ENCODE assay signal across 8 cellular contexts in the genomic region with DNA sequence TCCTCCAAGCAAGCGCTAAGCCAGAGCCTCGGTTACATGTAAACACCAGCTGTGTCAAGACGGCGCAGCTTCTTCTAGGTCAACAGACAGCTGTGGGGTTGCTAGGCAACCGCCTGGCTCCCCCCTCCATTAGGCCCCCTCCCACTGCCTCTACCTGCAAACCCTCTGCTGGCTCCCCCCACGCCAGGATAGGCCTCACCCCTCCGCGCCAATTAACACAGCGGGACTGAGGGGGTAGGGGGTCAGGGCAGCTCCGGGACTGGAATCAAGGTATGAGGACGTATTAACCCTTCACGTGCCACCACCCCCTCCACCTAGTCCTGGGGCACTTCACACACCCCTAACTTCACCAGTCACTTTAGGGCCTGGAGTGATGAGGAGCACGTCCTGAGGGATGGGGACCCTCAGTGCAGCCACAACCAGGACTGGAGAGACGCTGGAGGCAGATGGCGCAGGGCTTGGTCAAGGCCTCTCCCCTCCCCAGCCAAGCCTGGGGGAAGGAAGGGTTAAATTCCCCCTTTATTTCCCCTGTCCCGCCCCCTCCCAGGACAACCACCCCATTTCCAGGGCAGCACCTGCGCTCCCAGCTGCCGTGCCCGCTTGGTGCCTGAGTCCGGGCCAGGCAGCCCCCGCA. TPM values are rescaled to one million over a fixed set of nuclear protein-coding genes. Genes with fewer than 3 reads are reported as not detected.
DNase-seq lines count a peak whose midpoint lies in the region; TF ChIP-seq lines count a peak whose summit lies in the region.

No MANE protein-coding gene starts in this region.

- no peaks in the 10 kb centered on the region for H3K27me3 ChIP-seq in breast epithelium

- H3K27me3 Mint-ChIP-seq in MCF 10A (ENCODE audit: insufficient read depth, unreplicated experiment) (no peaks in the 10 kb centered on the region), HFFc6 (ENCODE audit: insufficient read depth) (peaks cover 27% of the 10 kb centered on the region)
- H3K27me3 Mint-ChIP-seq in activated naive CD8-positive, alpha-beta T cell treated with anti-CD3 and anti-CD28 coated beads for 36 hours: no peaks in the 10 kb centered on the region

- peak overlapping the region; percentile 94 to 97 for H3K27ac ChIP-seq in breast epithelium
- H3K27ac ChIP-seq in skin epidermis: peak overlapping the region; percentile 49 to 95 (median 87)

- H3K27ac Mint-ChIP-seq in MCF 10A (ENCODE audit: low read depth, unreplicated experiment) (no peak overlapping the region), HFFc6 (no peak overlapping the region)
- H3K27ac Mint-ChIP-seq in activated naive CD8-positive, alpha-beta T cell treated with anti-CD3 and anti-CD28 coated beads for 36 hours: peak overlapping the region; percentile 79

- POLR2A ChIA-PET in MCF 10A (lab: Yijun Ruan, JAX): interaction anchor here (0.6 to 7.2 kb wide), 6 partner anchors 13 to 295 kb away, joined by 3 to 78 read pairs (median 3); a partner anchor contains a TSS

- H3K36me3 Mint-ChIP-seq in MCF 10A (ENCODE audit: insufficient read depth, unreplicated experiment) (peaks cover 25% of the 10 kb centered on the region), HFFc6 (ENCODE audit: low read depth) (peaks cover 4% of the 10 kb centered on the region; the same call in 1 of the 2 replicates)
- peaks cover 12% of the 10 kb centered on the region for H3K36me3 Mint-ChIP-seq in activated naive CD8-positive, alpha-beta T cell treated with anti-CD3 and anti-CD28 coated beads for 36 hours

- DNase-seq in breast epithelium (ENCODE audit: low spot score in 2 of 2) (peak; percentile 79 to 84), MCF 10A (ENCODE audit: unreplicated experiment) (no peak), NCI-H526 treated with DMSO at 0.1 percent for 48 hours (lab: John Stamatoyannopoulos, UW) (peak; percentile 78), cerebellar nuclear complex (lab: John Stamatoyannopoulos, UW) (no peak), HFFc6 (no peak)
- DNase-seq in activated naive CD8-positive, alpha-beta T cell treated with anti-CD3 and anti-CD28 coated beads for 36 hours: peak; percentile 49

- no peak for TF ChIP-seq POLR2A in breast epithelium (IDR thresholded peaks at IDR 0.05)

- H3K9me3 Mint-ChIP-seq in MCF 10A (ENCODE audit: unreplicated experiment) (no peaks in the 10 kb centered on the region), HFFc6 (no peaks in the 10 kb centered on the region)
- no peaks in the 10 kb centered on the region for H3K9me3 Mint-ChIP-seq in activated naive CD8-positive, alpha-beta T cell treated with anti-CD3 and anti-CD28 coated beads for 36 hours

- CTCF ChIA-PET in MCF 10A (lab: Yijun Ruan, JAX): interaction anchor here (1.2 to 1.7 kb wide), 2 partner anchors 29 to 80 kb away, joined by 3 to 6 read pairs; no protein-coding TSS in a partner anchor

- intact Hi-C loops in breast epithelium (cut with DNase I; ENCODE audit: low total_unique reads): no loop called here
- intact Hi-C loops in MCF 10A (cut with micrococcal nuclease): no loop called here

- peaks cover 21 to 33% of the 10 kb centered on the region in 2 donors for H3K4me1 ChIP-seq in breast epithelium

- BruUV-seq in MCF 10A (replicated peaks; lab: Mats Ljungman, UMichigan): no TSS peak

- peaks cover 69% of the 10 kb centered on the region for H3K4me1 Mint-ChIP-seq in MCF 10A (ENCODE audit: insufficient read depth, unreplicated experiment)
- peaks cover 45% of the 10 kb centered on the region for H3K4me1 Mint-ChIP-seq in activated naive CD8-positive, alpha-beta T cell treated with anti-CD3 and anti-CD28 coated beads for 36 hours
- H3K4me1 Mint-ChIP-seq in HFFc6 (ENCODE audit: low read depth): peaks cover 53% of the 10 kb centered on the region

- TF ChIP-seq CTCF in breast epithelium (IDR thresholded peaks at IDR 0.05): no peak
- no peak for TF ChIP-seq CTCF in MCF 10A (IDR thresholded peaks at IDR 0.05; ENCODE audit: unreplicated experiment)
- TF ChIP-seq CTCF in HFFc6 (IDR thresholded peaks at IDR 0.05): no peak

- H3K4me3 Mint-ChIP-seq in MCF 10A (ENCODE audit: unreplicated experiment) (no peak overlapping the region), HFFc6 (no peak overlapping the region; the same call in 1 of the 2 replicates)
- peak overlapping the region; percentile 75 for H3K4me3 Mint-ChIP-seq in activated naive CD8-positive, alpha-beta T cell treated with anti-CD3 and anti-CD28 coated beads for 36 hours

- H3K9me3 ChIP-seq in breast epithelium: no peaks in the 10 kb centered on the region

- no peaks in the 10 kb centered on the region for H3K36me3 ChIP-seq in breast epithelium

- H3K4me3 ChIP-seq in breast epithelium (peak overlapping the region; percentile 39 to 70 (median 56)), iPS-11a (ENCODE audit: low read depth, low read length) (peak overlapping the region; percentile 27), skin epidermis (peak overlapping the region; percentile 14 to 48 (median 27))

RNA-seq across cellular contexts. Expression of a gene that starts 37.4 kb away (rescaled TPM):
- 10 to 100 TPM; 41.6 to 93.5 (median 43.2) TPM for total RNA-seq in breast epithelium
- total RNA-seq in MCF 10A (2022): 131 and 154 TPM in 2 replicates
- total RNA-seq in activated naive CD8-positive, alpha-beta T cell treated with anti-CD3 and anti-CD28 coated beads for 36 hours: 100 to 1,000 TPM; 103 TPM
- 10 to 100 TPM; 84.4 to 99.7 (median 93.1) TPM for total RNA-seq in HFFc6 (2021; fragmentation: NEBNext Ultra II Directional; extraction: Animal tissue kit (Norgen Biotek cat#: 25700))

Comparison
In these comparisons a context has a peak if more than half of its experiments do, and no peak if none do; other contexts are left out.
1. DNase-seq: peak in breast epithelium (2 of 2), NCI-H526 treated with DMSO at 0.1 percent for 48 hours (single experiment) and activated naive CD8-positive, alpha-beta T cell treated with anti-CD3 and anti-CD28 coated beads for 36 hours (single experiment); none in MCF 10A (single experiment), cerebellar nuclear complex (0 of 2) and HFFc6 (single experiment).
2. Peak in every context shown above with its lines, with median percentiles within 50 percentile points of each other: H3K4me3 ChIP-seq.